10 cellular contexts compared by ENCODE assay signal in the genomic region with DNA sequence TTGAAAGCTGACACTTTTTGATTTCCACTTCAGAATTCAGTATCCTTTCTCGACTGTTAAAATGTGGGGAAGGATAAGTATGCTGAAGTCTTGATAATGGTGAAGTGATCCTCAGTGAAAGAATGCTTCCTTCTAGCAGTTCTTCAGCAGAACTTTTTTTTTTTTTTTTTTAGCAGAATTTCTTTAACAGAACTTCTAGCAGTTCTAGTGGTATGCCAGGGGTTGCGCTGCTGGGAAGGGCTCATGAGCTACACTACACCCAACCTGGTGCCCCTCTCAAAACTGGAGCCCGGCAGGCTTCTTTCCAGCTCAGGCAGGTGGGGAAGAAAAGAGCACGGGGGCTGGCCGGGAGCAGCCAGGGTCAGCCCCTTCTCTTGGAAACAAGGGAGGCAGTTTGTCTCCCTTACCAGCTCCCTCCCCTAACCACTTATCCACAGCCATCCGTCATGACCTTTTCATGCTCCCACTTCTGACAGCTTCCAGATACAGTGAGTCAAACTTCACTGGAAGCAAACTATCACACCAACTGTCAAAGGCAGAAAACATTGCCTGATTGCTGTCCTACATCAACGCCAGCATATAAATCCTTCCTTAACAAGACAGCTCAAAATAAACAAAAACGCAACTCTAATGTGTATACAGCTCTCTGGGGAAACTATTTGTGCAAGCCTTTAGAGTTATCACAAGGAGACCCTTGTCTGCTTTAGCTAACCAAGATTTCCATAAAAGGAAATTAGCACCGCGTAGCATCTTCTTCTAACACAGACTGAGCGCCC.
DNase-seq lines count a peak whose midpoint lies in the region; ATAC-seq and TF ChIP-seq lines count a peak whose summit lies in the region.
"Had no signal": no experiment of that assay in that cellular context is flagged by ENCODE, and none has a peak within 500 bp of the region (broad histone marks: within the 10 kb centered on the region; RNA-seq: fewer than 3 reads in every experiment).

No MANE protein-coding gene starts in this region.

- H3K36me3 ChIP-seq in Caco-2 (ENCODE audit: control insufficient read depth, insufficient read depth, low read length) = no peaks in the 10 kb centered on the region
- H3K36me3 ChIP-seq in breast epithelium = no peaks in the 10 kb centered on the region

- H3K9me3 ChIP-seq in Caco-2 (no peaks in the 10 kb centered on the region), breast epithelium (no peaks in the 10 kb centered on the region)

- H3K4me1 Mint-ChIP-seq in Caco-2 (ENCODE audit: low read depth, unreplicated experiment) = no peaks in the 10 kb centered on the region
- no peaks in the 10 kb centered on the region for H3K4me1 Mint-ChIP-seq in activated T-cell treated with anti-CD3 and anti-CD28 coated beads, Interleukin-2, amount 50 U/mL, for 24 hours (ENCODE audit: low read depth)

- ATAC-seq in omental fat pad (ENCODE audit: low FRiP score) (peak; percentile 91), HG02678 (IDR thresholded peaks at IDR 0.05; ENCODE audit: unreplicated experiment) (no peak)
- ATAC-seq: foreskin keratinocyte had no signal

- DNase-seq in Caco-2 (no peak), OCI-M2 (lab: John Stamatoyannopoulos, UW; ENCODE audit: unreplicated experiment) (peak; percentile 55), fibroblast of pulmonary artery (ENCODE audit: low read depth) (peak; percentile 72), omental fat pad (ENCODE audit: low spot score) (no peak), cerebellum (ENCODE audit: low spot score) (no peak), breast epithelium (ENCODE audit: low spot score in 2 of 2) (no peak)
- no peak for DNase-seq in activated T-cell treated with anti-CD3 and anti-CD28 coated beads, Interleukin-2, amount 50 U/mL, for 24 hours
- DNase-seq: foreskin keratinocyte; stimulated activated CD4-positive, alpha-beta T cell treated with anti-CD3 and anti-CD28 coated beads, Interleukin-4, amount 100 ng/mL, for 1 hour had no signal

- CTCF ChIA-PET in Caco-2 (lab: Charles Lee) = interaction anchor here (0.7 kb wide), 2 partner anchors 60 to 353 kb away, joined by 3 to 4 read pairs; no protein-coding TSS in a partner anchor

- peaks cover 12% of the 10 kb centered on the region for H3K36me3 Mint-ChIP-seq in Caco-2 (ENCODE audit: insufficient read depth, unreplicated experiment)
- H3K36me3 Mint-ChIP-seq in activated T-cell treated with anti-CD3 and anti-CD28 coated beads, Interleukin-2, amount 50 U/mL, for 24 hours (ENCODE audit: low read depth) = peaks cover 59% of the 10 kb centered on the region

- TF ChIP-seq POLR2A in breast epithelium (IDR thresholded peaks at IDR 0.05) = no peak

- no peaks in the 10 kb centered on the region for H3K4me1 ChIP-seq in Caco-2
- H3K4me1 ChIP-seq in breast epithelium = no peaks in the 10 kb centered on the region
- H3K4me1 ChIP-seq: foreskin keratinocyte had no signal

- H3K4me3 Mint-ChIP-seq in Caco-2 (ENCODE audit: unreplicated experiment) = no peak overlapping the region
- no peak overlapping the region for H3K4me3 Mint-ChIP-seq in activated T-cell treated with anti-CD3 and anti-CD28 coated beads, Interleukin-2, amount 50 U/mL, for 24 hours

- TF ChIP-seq CTCF in Caco-2 (IDR thresholded peaks at IDR 0.05; ENCODE audit: insufficient read depth in 1 of 2, low read depth in 1 of 2, low read length in 1 of 2, severe bottlenecking in 1 of 2, unreplicated experiment in 1 of 2) (peak in 1 of 2 experiments; percentile 10), fibroblast of pulmonary artery (IDR thresholded peaks at IDR 0.05; ENCODE audit: low read length, missing control alignments) (peak; percentile 37), omental fat pad (IDR thresholded peaks at IDR 0.05) (no peak), breast epithelium (IDR thresholded peaks at IDR 0.05) (no peak)

- H3K27ac ChIP-seq in breast epithelium = peak overlapping the region in 1 of 2 donors; percentile 60
- H3K27ac ChIP-seq: foreskin keratinocyte had no signal

- intact Hi-C loops in Caco-2 (cut with micrococcal nuclease; ENCODE audit: unreplicated experiment) (no loop called here), breast epithelium (cut with DNase I; ENCODE audit: low total_unique reads) (no loop called here)

- no TSS peak for BruUV-seq in Caco-2 (replicated peaks; lab: Mats Ljungman, UMichigan)

- H3K27me3 Mint-ChIP-seq in Caco-2 (ENCODE audit: insufficient read depth, unreplicated experiment) = no peaks in the 10 kb centered on the region
- no peaks in the 10 kb centered on the region for H3K27me3 Mint-ChIP-seq in activated T-cell treated with anti-CD3 and anti-CD28 coated beads, Interleukin-2, amount 50 U/mL, for 24 hours

- H3K4me3 ChIP-seq in Caco-2 (ENCODE audit: low read depth, low read length) (no peak overlapping the region), fibroblast of pulmonary artery (replicated peaks; ENCODE audit: low read depth, low read length) (peak overlapping the region; percentile 2), breast epithelium (no peak overlapping the region)

- POLR2A ChIA-PET in Caco-2 (lab: Charles Lee) = no interaction called here

- peak overlapping the region; percentile 54 for H3K27ac Mint-ChIP-seq in Caco-2 (ENCODE audit: unreplicated experiment)
- H3K27ac Mint-ChIP-seq in activated T-cell treated with anti-CD3 and anti-CD28 coated beads, Interleukin-2, amount 50 U/mL, for 24 hours = no peak overlapping the region

- H3K9me3 Mint-ChIP-seq in Caco-2 (ENCODE audit: unreplicated experiment) = no peaks in the 10 kb centered on the region
- H3K9me3 Mint-ChIP-seq in activated T-cell treated with anti-CD3 and anti-CD28 coated beads, Interleukin-2, amount 50 U/mL, for 24 hours = no peaks in the 10 kb centered on the region

- no peaks in the 10 kb centered on the region for H3K27me3 ChIP-seq in Caco-2 (replicated peaks; ENCODE audit: control insufficient read depth, insufficient read depth, low read length)
- H3K27me3 ChIP-seq in breast epithelium = no peaks in the 10 kb centered on the region
- H3K27me3 ChIP-seq: foreskin keratinocyte had no signal

Comparison
In these comparisons a context has a peak if more than half of its experiments do, and no peak if none do; other contexts are left out.
1. DNase-seq: peak in OCI-M2 (single experiment) and fibroblast of pulmonary artery (single experiment); none in Caco-2 (0 of 2), omental fat pad (single experiment), activated T-cell treated with anti-CD3 and anti-CD28 coated beads, Interleukin-2, amount 50 U/mL, for 24 hours (single experiment), cerebellum (single experiment) and breast epithelium (0 of 2).